Comparison of ENCODE assay signal across 8 cellular contexts in the genomic region with DNA sequence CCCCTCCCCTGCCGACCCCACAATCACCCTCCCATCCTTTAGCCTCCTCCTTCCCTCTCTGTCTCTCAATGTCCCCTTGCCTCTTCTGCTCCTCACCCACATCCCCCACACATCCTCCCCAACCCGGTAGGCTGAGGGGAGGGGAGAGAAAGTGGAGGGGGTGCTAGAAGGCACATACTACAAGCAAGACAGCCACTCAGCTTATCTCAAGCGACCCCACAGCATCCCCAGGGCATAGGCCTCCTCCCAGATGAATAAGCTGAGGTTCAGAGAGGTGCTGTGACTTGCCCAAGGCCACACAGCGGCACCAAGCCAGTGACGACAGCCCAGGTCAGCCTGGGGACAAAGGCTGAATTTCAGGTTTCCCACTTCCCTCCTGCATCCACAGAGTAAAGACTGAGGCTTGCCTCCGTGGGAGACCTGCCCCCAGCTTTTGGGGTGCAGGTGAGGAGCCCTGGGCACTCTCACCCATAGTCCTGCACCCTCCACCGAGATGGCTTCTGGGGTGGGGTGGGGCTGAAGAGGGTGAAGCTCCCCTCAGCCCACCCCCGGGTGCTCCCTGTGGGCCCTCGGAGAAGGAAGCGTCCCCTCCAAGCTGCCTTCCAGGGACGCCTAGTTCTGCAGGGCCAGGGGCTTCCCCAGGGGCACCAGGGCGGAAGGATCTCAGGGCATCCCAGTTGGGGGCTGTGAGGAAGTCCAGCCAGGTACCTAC. TPM values are rescaled to one million over a fixed set of nuclear protein-coding genes. Genes with fewer than 3 reads are reported as not detected.
DNase-seq lines count a peak whose midpoint lies in the region; ATAC-seq and TF ChIP-seq lines count a peak whose summit lies in the region.

No MANE protein-coding gene starts in this region.

- no peaks in the 10 kb centered on the region for H3K27me3 ChIP-seq in PC-3 (ENCODE audit: low read length)
- peaks cover 11 to 57% (median 37%) of the 10 kb centered on the region in 5 donors for H3K27me3 ChIP-seq in subcutaneous abdominal adipose tissue (ENCODE audit: control insufficient read depth in 5 of 5, insufficient read depth in 4 of 5, low read length in 5 of 5)

- H3K9me3 ChIP-seq in PC-3 (ENCODE audit: low read length) (no peaks in the 10 kb centered on the region), subcutaneous abdominal adipose tissue (ENCODE audit: control insufficient read depth in 5 of 5, low read length in 5 of 5) (no peaks in the 10 kb centered on the region)

- TSS peak; percentile 38 for BruUV-seq in PC-3 (replicated peaks; lab: Mats Ljungman, UMichigan)

- H3K4me3 ChIP-seq in PC-3 (ENCODE audit: low read length) (peak overlapping the region; percentile 93), fibroblast of pulmonary artery (replicated peaks; ENCODE audit: low read depth, low read length) (peak overlapping the region; percentile 74), subcutaneous abdominal adipose tissue (ENCODE audit: low read depth in 1 of 5, low read length in 5 of 5) (peak overlapping the region; percentile 19 to 63 (median 50))

- H3K36me3 Mint-ChIP-seq in activated naive CD4-positive, alpha-beta T cell treated with anti-CD3 and anti-CD28 coated beads for 36 hours (ENCODE audit: low read depth): peaks cover 50% of the 10 kb centered on the region

- peak overlapping the region; percentile 95 for H3K4me2 ChIP-seq in PC-3 (ENCODE audit: low read length)

- H3K9ac ChIP-seq in PC-3 (ENCODE audit: low read length) (peak overlapping the region; percentile 72), subcutaneous abdominal adipose tissue (ENCODE audit: low read length in 5 of 5) (peak overlapping the region in 3 of 5 donors; percentile 46 to 65 (median 53))

- TF ChIP-seq CTCF in PC-3 (conservative IDR thresholded peaks at IDR 0.05; ENCODE audit: low read depth, low read length) (no peak), fibroblast of pulmonary artery (IDR thresholded peaks at IDR 0.05; ENCODE audit: low read length, missing control alignments) (no peak)

- peak overlapping the region; percentile 99 for H3K27ac Mint-ChIP-seq in activated naive CD4-positive, alpha-beta T cell treated with anti-CD3 and anti-CD28 coated beads for 36 hours

- peak overlapping the region; percentile 58 for H2AFZ ChIP-seq in PC-3 (ENCODE audit: low read length)

- H3K4me1 Mint-ChIP-seq in activated naive CD4-positive, alpha-beta T cell treated with anti-CD3 and anti-CD28 coated beads for 36 hours (ENCODE audit: low read depth): peaks cover 46% of the 10 kb centered on the region

- H3K36me3 ChIP-seq in PC-3 (ENCODE audit: low read depth, low read length) (no peaks in the 10 kb centered on the region), subcutaneous abdominal adipose tissue (ENCODE audit: control insufficient read depth in 5 of 5, insufficient read depth in 5 of 5, low read length in 5 of 5) (peaks cover 0 to 4% (median 0%) of the 10 kb centered on the region in 5 donors)

- ATAC-seq in PC-3 (no peak), HG02973 (IDR thresholded peaks at IDR 0.05; ENCODE audit: unreplicated experiment) (no peak)

- peak overlapping the region; percentile 50 for H3K27ac ChIP-seq in PC-3 (ENCODE audit: low read length)
- no peak overlapping the region for H3K27ac ChIP-seq in subcutaneous abdominal adipose tissue (ENCODE audit: low read depth, low read length)

- peak overlapping the region; percentile 99 for H3K4me3 Mint-ChIP-seq in activated naive CD4-positive, alpha-beta T cell treated with anti-CD3 and anti-CD28 coated beads for 36 hours

- no peaks in the 10 kb centered on the region for H3K27me3 Mint-ChIP-seq in activated naive CD4-positive, alpha-beta T cell treated with anti-CD3 and anti-CD28 coated beads for 36 hours (ENCODE audit: low read depth)

- no peaks in the 10 kb centered on the region for H3K9me3 Mint-ChIP-seq in activated naive CD4-positive, alpha-beta T cell treated with anti-CD3 and anti-CD28 coated beads for 36 hours

- intact Hi-C loops in activated naive CD4-positive, alpha-beta T cell treated with anti-CD3 and anti-CD28 coated beads for 36 hours (cut with micrococcal nuclease): loop anchor here (1.0 to 5.0 kb wide), 5 partner anchors 12 to 715 kb away; a partner anchor contains a TSS
- intact Hi-C loops in PC-3 (cut with micrococcal nuclease): no loop called here

- no peaks in the 10 kb centered on the region for H3K9me2 ChIP-seq in PC-3 (replicated peaks; ENCODE audit: low read length)

- peak; percentile 34 for DNase-seq in activated naive CD4-positive, alpha-beta T cell treated with anti-CD3 and anti-CD28 coated beads for 36 hours
- DNase-seq in activated naive CD4-positive, alpha-beta T cell (lab: John Stamatoyannopoulos, UW): no peak
- DNase-seq in PC-3 (no peak), fibroblast of pulmonary artery (ENCODE audit: low read depth) (no peak), COR-L47 (lab: John Stamatoyannopoulos, UW) (no peak), NCI-H1092 treated with DMSO at 0.1 percent for 48 hours (lab: John Stamatoyannopoulos, UW) (no peak)

- H3F3A ChIP-seq in PC-3 (ENCODE audit: low read length, unreplicated experiment): no peaks in the 10 kb centered on the region

- CTCF ChIA-PET in activated naive CD4-positive, alpha-beta T cell treated with anti-CD3 and anti-CD28 coated beads for 36 hours (lab: Charles Lee): interaction anchor here (0.9 to 17.7 kb wide), 8 partner anchors 14 to 222 kb away, joined by 3 to 220 read pairs (median 4); no protein-coding TSS in a partner anchor
- CTCF ChIA-PET in PC-3 (lab: Charles Lee): interaction anchor here (0.9 to 1.5 kb wide), 2 partner anchors 15 to 16 kb away, joined by 4 read pairs; no protein-coding TSS in a partner anchor

- H3K4me1 ChIP-seq in PC-3 (ENCODE audit: insufficient read depth, low read length) (peaks cover 25% of the 10 kb centered on the region), subcutaneous abdominal adipose tissue (ENCODE audit: control insufficient read depth in 5 of 5, insufficient read depth in 5 of 5, low read length in 5 of 5) (peaks cover 0 to 38% (median 16%) of the 10 kb centered on the region in 5 donors)

- POLR2A ChIA-PET in PC-3 (lab: Charles Lee; ENCODE audit: unreplicated experiment): no interaction called here

- peaks cover 24% of the 10 kb centered on the region for H3K79me2 ChIP-seq in PC-3 (ENCODE audit: low read length)

- H4K20me1 ChIP-seq in PC-3 (ENCODE audit: low read length): no peaks in the 10 kb centered on the region

RNA-seq across cellular contexts. Expression of a gene that starts 0.5 kb away (rescaled TPM):
- 100 to 1,000 TPM; 728 to 759 TPM for total RNA-seq in activated naive CD4-positive, alpha-beta T cell treated with anti-CD3 and anti-CD28 coated beads for 36 hours
- total RNA-seq in PC-3 (2014; rRNA removed): 50.5 and 54.5 TPM in 2 replicates

RNA-seq across cellular contexts. Expression of a gene that starts 31.3 kb away (rescaled TPM):
- total RNA-seq in activated naive CD4-positive, alpha-beta T cell treated with anti-CD3 and anti-CD28 coated beads for 36 hours: 10 to 100 TPM; 28.1 to 28.6 TPM
- total RNA-seq in PC-3 (2014; rRNA removed): 0.55 TPM in 1 of 2 replicates, not detected in the other

RNA-seq across cellular contexts. Expression of a gene that starts 38.8 kb away (rescaled TPM):
- 10 to 100 TPM; 30.5 to 34.0 TPM for total RNA-seq in activated naive CD4-positive, alpha-beta T cell treated with anti-CD3 and anti-CD28 coated beads for 36 hours
- total RNA-seq in PC-3 (2014; rRNA removed): 1.9 and 4.6 TPM in 2 replicates

RNA-seq across cellular contexts. Expression of a gene that starts 55.5 kb away (rescaled TPM):
- total RNA-seq in activated naive CD4-positive, alpha-beta T cell treated with anti-CD3 and anti-CD28 coated beads for 36 hours: 10 to 100 TPM; 13.4 to 13.6 TPM
- total RNA-seq in PC-3 (2014; rRNA removed): 3.8 and 5.5 TPM in 2 replicates

Comparison
In these comparisons a context has a peak if more than half of its experiments do, and no peak if none do; other contexts are left out.
1. RNA of a gene that starts 0.5 kb away (total RNA-seq): 728 to 759 TPM in activated naive CD4-positive, alpha-beta T cell treated with anti-CD3 and anti-CD28 coated beads for 36 hours; 50.5 to 54.5 TPM in PC-3; every median in the first group is over 10 times any median in the second.
2. RNA of a gene that starts 31.3 kb away (total RNA-seq): 28.1 to 28.6 TPM in activated naive CD4-positive, alpha-beta T cell treated with anti-CD3 and anti-CD28 coated beads for 36 hours; 0.55 TPM in PC-3; every median in the first group is over 10 times any median in the second.
3. Peak in every context shown above with its lines, with median percentiles within 50 percentile points of each other: H3K4me3 ChIP-seq.